ENCODE assay signal across 16 cellular contexts in the genomic region with DNA sequence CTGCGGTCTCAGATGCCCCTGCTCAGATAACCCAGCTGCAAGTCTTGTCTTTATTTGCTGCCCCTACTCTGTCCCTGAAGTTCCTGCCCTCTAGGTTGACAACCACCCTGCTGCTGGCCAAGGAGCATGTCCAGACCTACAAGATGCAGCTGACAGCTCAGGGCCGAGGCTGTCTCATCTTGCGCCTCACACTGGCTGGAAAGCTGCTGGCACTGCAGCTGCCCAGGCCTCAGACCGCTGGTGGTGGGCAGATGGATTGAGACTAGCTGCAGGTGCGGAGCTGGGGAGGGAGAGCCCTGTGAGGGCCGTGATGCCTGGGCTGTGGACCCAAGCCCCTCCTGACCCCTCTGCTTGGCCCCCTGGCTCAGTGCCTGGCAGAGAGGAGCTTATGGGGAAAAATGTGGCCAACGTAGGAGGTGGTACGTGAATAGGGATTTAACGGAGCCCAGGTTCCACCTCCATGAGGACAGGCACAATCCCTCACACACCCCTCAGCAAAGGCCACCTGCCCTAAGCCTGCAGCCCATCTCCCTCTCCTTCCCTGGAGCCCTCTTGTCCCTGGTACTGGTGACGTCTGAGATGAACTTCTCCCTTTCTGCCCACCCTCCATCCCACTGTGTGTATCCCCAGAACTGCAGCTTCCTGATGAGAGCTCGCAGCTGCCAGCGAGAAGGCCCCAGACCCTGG. TPM values are rescaled to one million over a fixed set of nuclear protein-coding genes. Genes with fewer than 3 reads are reported as not detected.
DNase-seq lines count a peak whose midpoint lies in the region; ATAC-seq and TF ChIP-seq lines count a peak whose summit lies in the region.
"Had no signal": no experiment of that assay in that cellular context is flagged by ENCODE, and none has a peak within 500 bp of the region (broad histone marks: within the 10 kb centered on the region; RNA-seq: fewer than 3 reads in every experiment).

No MANE protein-coding gene starts in this region.

- peaks cover 38% of the 10 kb centered on the region for H4K20me1 ChIP-seq in neural cell (ENCODE audit: insufficient read depth)

- no peaks in the 10 kb centered on the region for H3K9me2 ChIP-seq in neural cell (ENCODE audit: insufficient read depth, low read length)

- intact Hi-C loops in uterus (cut with DNase I; ENCODE audit: low total_unique reads) (no loop called here), CD14-positive monocyte (cut with micrococcal nuclease) (loop anchor here in 1 of 2 donors (10.0 kb wide), 1 partner anchor 492 kb away; a partner anchor contains a TSS)

- DNase-seq in activated naive CD4-positive, alpha-beta T cell treated with anti-CD3 and anti-CD28 coated beads, Interleukin-2, amount 10 ng/mL, durations not matched to agents 7 days and 5 days = no peak
- no peak for DNase-seq in activated naive CD4-positive, alpha-beta T cell treated with Interleukin-2 at 50 U/mL for 16 hours
- DNase-seq in brain microvascular endothelial cell = no peak
- DNase-seq in uterus = peak; percentile 14 to 25
- DNase-seq in T-helper 9 cell = no peak
- DNase-seq in activated naive CD8-positive, alpha-beta T cell treated with anti-CD3 and anti-CD28 coated beads, Interleukin-2, amount 50 U/mL, for 24 hours = no peak
- DNase-seq in CD14-positive monocyte (ENCODE audit: low spot score) = no peak
- DNase-seq: activated gamma-delta T cell treated with Interleukin-2 at 50 U/mL for 16 hours, glutamatergic neuron, left cardiac atrium, naive B cell, NCI-H1048, NCI-H2227 treated with DMSO at 0.1 percent for 48 hours, T-helper 2 cell had no signal

- no peak for TF ChIP-seq POLR2A in uterus (IDR thresholded peaks at IDR 0.05)

- ATAC-seq in activated naive CD8-positive, alpha-beta T cell treated with anti-CD3 and anti-CD28 coated beads, Interleukin-2, amount 50 U/mL, for 24 hours = no peak
- ATAC-seq: left cardiac atrium had no signal

- peaks cover 31% of the 10 kb centered on the region for H3K4me1 Mint-ChIP-seq in activated naive CD4-positive, alpha-beta T cell treated with anti-CD3 and anti-CD28 coated beads, Interleukin-2, amount 10 ng/mL, durations not matched to agents 7 days and 5 days
- peaks cover 22% of the 10 kb centered on the region for H3K4me1 Mint-ChIP-seq in activated naive CD8-positive, alpha-beta T cell treated with anti-CD3 and anti-CD28 coated beads, Interleukin-2, amount 50 U/mL, for 24 hours
- H3K4me1 Mint-ChIP-seq in CD14-positive monocyte = peaks cover 21% of the 10 kb centered on the region

- CTCF ChIA-PET in activated naive CD4-positive, alpha-beta T cell treated with anti-CD3 and anti-CD28 coated beads, Interleukin-2, amount 10 ng/mL, durations not matched to agents 7 days and 5 days (lab: Charles Lee) = interaction anchor here (1.0 to 2.2 kb wide), 7 partner anchors 9 to 59 kb away, joined by 3 to 10 read pairs (median 4); a partner anchor contains a TSS

- TF ChIP-seq CTCF in brain microvascular endothelial cell (IDR thresholded peaks at IDR 0.05; ENCODE audit: low read depth, low read length, missing control alignments) = peak; percentile 3
- no peak for TF ChIP-seq CTCF in neural cell (IDR thresholded peaks at IDR 0.05; ENCODE audit: poor library complexity, severe bottlenecking)
- no peak for TF ChIP-seq CTCF in uterus (IDR thresholded peaks at IDR 0.05)
- TF ChIP-seq CTCF in CD14-positive monocyte (IDR thresholded peaks at IDR 0.05) = no peak

- peaks cover 30% of the 10 kb centered on the region for H3K36me3 Mint-ChIP-seq in activated naive CD4-positive, alpha-beta T cell treated with anti-CD3 and anti-CD28 coated beads, Interleukin-2, amount 10 ng/mL, durations not matched to agents 7 days and 5 days
- peaks cover 26% of the 10 kb centered on the region for H3K36me3 Mint-ChIP-seq in activated naive CD8-positive, alpha-beta T cell treated with anti-CD3 and anti-CD28 coated beads, Interleukin-2, amount 50 U/mL, for 24 hours (ENCODE audit: low read depth)
- H3K36me3 Mint-ChIP-seq in CD14-positive monocyte = peaks cover 18 to 41% of the 10 kb centered on the region in 2 donors

- no peak overlapping the region for H2AFZ ChIP-seq in neural cell (ENCODE audit: low read depth, low read length)

- peaks cover 38% of the 10 kb centered on the region for H3K79me2 ChIP-seq in neural cell (replicated peaks; ENCODE audit: insufficient read depth, low read length)

- no peak overlapping the region for H3K4me2 ChIP-seq in neural cell (ENCODE audit: low read length)

- H3K4me3 ChIP-seq in brain microvascular endothelial cell (ENCODE audit: low read depth, low read length) (no peak overlapping the region), neural cell (ENCODE audit: low read length) (no peak overlapping the region), uterus (no peak overlapping the region)
- H3K4me3 ChIP-seq: cardiac muscle cell had no signal

- peaks cover 5% of the 10 kb centered on the region for H3K27me3 Mint-ChIP-seq in activated naive CD4-positive, alpha-beta T cell treated with anti-CD3 and anti-CD28 coated beads, Interleukin-2, amount 10 ng/mL, durations not matched to agents 7 days and 5 days
- H3K27me3 Mint-ChIP-seq in activated naive CD8-positive, alpha-beta T cell treated with anti-CD3 and anti-CD28 coated beads, Interleukin-2, amount 50 U/mL, for 24 hours = no peaks in the 10 kb centered on the region
- H3K27me3 Mint-ChIP-seq in CD14-positive monocyte (ENCODE audit: low read depth in 3 of 3) = no peaks in the 10 kb centered on the region
- H3K27me3 Mint-ChIP-seq: naive B cell had no signal

- no peak for TF ChIP-seq RAD21 in neural cell (conservative IDR thresholded peaks at IDR 0.05)

- in situ Hi-C loops in brain microvascular endothelial cell (cut with HindIII; ENCODE audit: low pct_ligation_motif_present, low sequenced_read_pairs) = no loop called here

- no peak overlapping the region for H3K4me3 Mint-ChIP-seq in activated naive CD4-positive, alpha-beta T cell treated with anti-CD3 and anti-CD28 coated beads, Interleukin-2, amount 10 ng/mL, durations not matched to agents 7 days and 5 days
- H3K4me3 Mint-ChIP-seq in activated naive CD8-positive, alpha-beta T cell treated with anti-CD3 and anti-CD28 coated beads, Interleukin-2, amount 50 U/mL, for 24 hours = no peak overlapping the region
- no peak overlapping the region for H3K4me3 Mint-ChIP-seq in CD14-positive monocyte

- H3K9me3 ChIP-seq in neural cell (ENCODE audit: low read length) (no peaks in the 10 kb centered on the region), uterus (no peaks in the 10 kb centered on the region)

- H3K27ac ChIP-seq in brain microvascular endothelial cell (no peak overlapping the region), neural cell (ENCODE audit: low read length) (no peak overlapping the region), uterus (peak overlapping the region in 1 of 2 donors; percentile 44)
- H3K27ac ChIP-seq: cardiac muscle cell had no signal

- H3F3A ChIP-seq in neural cell (ENCODE audit: insufficient read depth, low read length, poor library complexity, severe bottlenecking) = no peaks in the 10 kb centered on the region

- peak overlapping the region; percentile 62 for H3K27ac Mint-ChIP-seq in activated naive CD4-positive, alpha-beta T cell treated with anti-CD3 and anti-CD28 coated beads, Interleukin-2, amount 10 ng/mL, durations not matched to agents 7 days and 5 days
- H3K27ac Mint-ChIP-seq in activated naive CD8-positive, alpha-beta T cell treated with anti-CD3 and anti-CD28 coated beads, Interleukin-2, amount 50 U/mL, for 24 hours = no peak overlapping the region
- H3K27ac Mint-ChIP-seq in CD14-positive monocyte = peak overlapping the region in 1 of 7 donors; percentile 37

- H3K9me3 Mint-ChIP-seq in activated naive CD4-positive, alpha-beta T cell treated with anti-CD3 and anti-CD28 coated beads, Interleukin-2, amount 10 ng/mL, durations not matched to agents 7 days and 5 days = no peaks in the 10 kb centered on the region
- no peaks in the 10 kb centered on the region for H3K9me3 Mint-ChIP-seq in activated naive CD8-positive, alpha-beta T cell treated with anti-CD3 and anti-CD28 coated beads, Interleukin-2, amount 50 U/mL, for 24 hours
- peaks cover 0 to 2% (median 0%) of the 10 kb centered on the region in 7 donors for H3K9me3 Mint-ChIP-seq in CD14-positive monocyte
- H3K9me3 Mint-ChIP-seq: naive B cell had no signal

- H3K9ac ChIP-seq in neural cell (ENCODE audit: low read length) = no peak overlapping the region

- TF ChIP-seq EP300 in neural cell (conservative IDR thresholded peaks at IDR 0.05; ENCODE audit: poor library complexity, severe bottlenecking) = no peak

- H3K36me3 ChIP-seq in brain microvascular endothelial cell (replicated peaks) (peaks cover 17% of the 10 kb centered on the region), neural cell (ENCODE audit: insufficient read depth, low read length) (peaks cover 3% of the 10 kb centered on the region), uterus (no peaks in the 10 kb centered on the region)

- peaks cover 0 to 9% of the 10 kb centered on the region in 2 donors for H3K4me1 ChIP-seq in uterus

- H3K27me3 ChIP-seq in brain microvascular endothelial cell (replicated peaks) = no peaks in the 10 kb centered on the region
- no peaks in the 10 kb centered on the region for H3K27me3 ChIP-seq in neural cell (ENCODE audit: insufficient read depth, low read depth, low read length)
- no peaks in the 10 kb centered on the region for H3K27me3 ChIP-seq in uterus
- H3K27me3 ChIP-seq: cardiac muscle cell had no signal

RNA-seq across cellular contexts. Expression of a gene that starts 8.3 kb away (rescaled TPM):
- 4.8 TPM in 2 replicates for polyA plus RNA-seq in neural cell
- 2.7 and 3.2 TPM in 2 replicates for polyA minus RNA-seq in neural cell
- 10 to 100 TPM in 3 of 4 donors, not detected in 1; 19.4 to 37.1 (median 35.6) TPM for total RNA-seq in uterus
- polyA plus RNA-seq in CD14-positive monocyte = 100 to 1,000 TPM in 1 of 2 donors, 10 to 100 TPM in 1; 84.3 to 108 TPM

RNA-seq across cellular contexts. Expression of a gene that starts 11.3 kb away (rescaled TPM):
- polyA plus RNA-seq in neural cell (28.1 and 29.9 TPM in 2 replicates), CD14-positive monocyte (1 to 10 TPM; 6.3 to 7.8 TPM)
- 34.3 and 41.7 TPM in 2 replicates for polyA minus RNA-seq in neural cell
- 10 to 100 TPM in 3 of 4 donors, 1 to 10 TPM in 1; 6.9 to 69.7 (median 45.5) TPM for total RNA-seq in uterus

RNA-seq across cellular contexts. Expression of a gene that starts 52.0 kb away (rescaled TPM):
- not detected in 2 replicates for polyA plus RNA-seq in neural cell
- polyA minus RNA-seq in neural cell = not detected in 2 replicates
- 100 to 1,000 TPM in 1 of 4 donors, 10 to 100 TPM in 3; 38.0 to 100 (median 62.3) TPM for total RNA-seq in uterus
- polyA plus RNA-seq in CD14-positive monocyte = under 1 TPM in 1 of 2 donors, not detected in 1; 0.82 TPM

Comparison
In these comparisons a context has a peak if more than half of its experiments do, and no peak if none do; other contexts are left out.
1. DNase-seq: peak in uterus (2 of 2); none in activated naive CD4-positive, alpha-beta T cell treated with anti-CD3 and anti-CD28 coated beads, Interleukin-2, amount 10 ng/mL, durations not matched to agents 7 days and 5 days (single experiment), activated naive CD4-positive, alpha-beta T cell treated with Interleukin-2 at 50 U/mL for 16 hours (single experiment), brain microvascular endothelial cell (single experiment), T-helper 9 cell (single experiment), activated naive CD8-positive, alpha-beta T cell treated with anti-CD3 and anti-CD28 coated beads, Interleukin-2, amount 50 U/mL, for 24 hours (single experiment) and CD14-positive monocyte (single experiment).
2. RNA of a gene that starts 8.3 kb away (polyA plus RNA-seq): 84.3 to 108 TPM in CD14-positive monocyte; 4.8 TPM in neural cell; every median in the first group is over 10 times any median in the second.